Comparison of ENCODE assay signal across 1 cellular context in genomic region chr3:170144437-170144843, GRCh38.
TF ChIP-seq lines count a peak whose summit lies in the region.

No MANE protein-coding gene starts in this region.

TF ChIP-seq in GM23338, 12 proteins besides CTCF, POLR2A, EP300 and RAD21 (continued from another document):
- TF ChIP-seq REST (IDR thresholded peaks at IDR 0.05; ENCODE audit: unreplicated experiment) (no peak), EZH2 (IDR thresholded peaks at IDR 0.05; ENCODE audit: low read depth, unreplicated experiment) (no peak), ETS1 (IDR thresholded peaks at IDR 0.05) (no peak), ZNF331 (CRISPR knock-in tag; IDR thresholded peaks at IDR 0.05; ENCODE audit: low read depth) (no peak), NANOG (IDR thresholded peaks at IDR 0.05; ENCODE audit: borderline replicate concordance) (no peak), JUNB (IDR thresholded peaks at IDR 0.05; ENCODE audit: unreplicated experiment) (no peak), EZH2phosphoT487 (IDR thresholded peaks at IDR 0.05; ENCODE audit: unreplicated experiment) (no peak), CREB1 (CRISPR knock-in tag; IDR thresholded peaks at IDR 0.05; ENCODE audit: low read depth) (no peak), STAT1 (IDR thresholded peaks at IDR 0.05; ENCODE audit: unreplicated experiment) (no peak)
